8 cellular contexts compared by ENCODE assay signal in the genomic region with DNA sequence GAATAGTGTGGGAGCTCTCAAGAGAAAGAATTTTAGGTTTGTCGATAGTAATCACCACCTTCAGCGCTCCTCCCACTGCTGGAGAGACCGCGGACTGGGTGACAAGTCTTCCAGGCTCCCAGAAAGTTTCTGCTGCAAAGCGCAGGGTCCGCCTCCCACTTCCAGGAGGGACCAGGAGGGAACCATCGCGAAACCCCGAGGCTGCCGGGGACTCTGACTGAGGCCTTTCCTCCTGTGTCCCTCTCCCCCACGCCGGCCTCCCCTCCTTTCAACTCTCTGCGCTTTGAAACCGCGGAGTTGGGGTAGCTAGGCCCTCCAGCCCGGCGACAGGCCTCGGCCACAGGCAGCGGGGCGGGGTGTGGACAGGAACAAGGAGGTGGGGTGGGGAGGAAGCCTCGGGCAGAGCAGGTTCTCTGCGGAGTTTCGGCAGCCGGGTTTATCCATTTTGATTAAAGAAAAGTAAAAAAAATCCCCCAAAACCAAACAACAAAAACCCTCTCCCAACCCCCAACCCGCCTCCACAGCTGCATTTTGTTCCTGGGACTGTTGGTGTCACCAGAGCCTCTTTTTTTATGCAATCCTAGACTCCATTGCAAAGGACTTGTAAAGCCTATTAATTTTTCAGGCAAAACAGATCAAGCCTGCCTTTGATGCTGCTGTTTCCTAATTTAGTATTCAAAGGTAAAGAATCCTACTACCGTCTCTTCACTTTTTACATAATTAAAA. TPM values are rescaled to one million over a fixed set of nuclear protein-coding genes. Genes with fewer than 3 reads are reported as not detected.
DNase-seq lines count a peak whose midpoint lies in the region; ATAC-seq and TF ChIP-seq lines count a peak whose summit lies in the region.

No MANE protein-coding gene starts in this region.

- in situ Hi-C loops in Panc1 (cut with HindIII; ENCODE audit: low pct_unique_long_range_greater_than_20kb, low sequenced_read_pairs) = no loop called here

- H3K4me1 ChIP-seq in Panc1 (ENCODE audit: control insufficient read depth, insufficient read depth, low read length) = peaks cover 12% of the 10 kb centered on the region
- H3K4me1 ChIP-seq in neuronal stem cell (ENCODE audit: control insufficient read depth in 2 of 2, insufficient read depth in 1 of 2, low read depth in 1 of 2, low read length in 2 of 2) = peaks cover 24 to 59% of the 10 kb centered on the region in 2 donors
- H3K4me1 ChIP-seq in thymus (ENCODE audit: control insufficient read depth, insufficient read depth, low read length) = peaks cover 6% of the 10 kb centered on the region

- TF ChIP-seq CTCF in Panc1 (IDR thresholded peaks at IDR 0.05) = peak; percentile 46

- peak; percentile 55 for ATAC-seq in HG03135 (IDR thresholded peaks at IDR 0.05; ENCODE audit: unreplicated experiment)
- peak; percentile 79 for ATAC-seq in Panc1

- peak overlapping the region; percentile 37 for H3K27ac Mint-ChIP-seq in activated naive CD4-positive, alpha-beta T cell treated with anti-CD3 and anti-CD28 coated beads for 36 hours

- H3K4me2 ChIP-seq in neuronal stem cell (ENCODE audit: insufficient read depth, low read length, poor library complexity, severe bottlenecking) = peak overlapping the region; percentile 75

- H3K27ac ChIP-seq in Panc1 (ENCODE audit: low read length) = 0 out of 2 replicates have a peak overlapping the region, but pooled peaks have one; percentile 34
- peak overlapping the region; percentile 92 for H3K27ac ChIP-seq in neuronal stem cell (replicated peaks; ENCODE audit: low read length)
- H3K27ac ChIP-seq in thymus (ENCODE audit: low read depth) = peak overlapping the region; percentile 91

- peak overlapping the region; percentile 35 for H2BK120ac ChIP-seq in neuronal stem cell (ENCODE audit: low read depth, low read length)

- no peaks in the 10 kb centered on the region for H3K36me3 Mint-ChIP-seq in activated naive CD4-positive, alpha-beta T cell treated with anti-CD3 and anti-CD28 coated beads for 36 hours (ENCODE audit: low read depth)

- no peak overlapping the region for H3K14ac ChIP-seq in neuronal stem cell (ENCODE audit: low read length)

- no peaks in the 10 kb centered on the region for H3K27me3 ChIP-seq in Panc1 (ENCODE audit: control insufficient read depth, insufficient read depth, low read length)
- H3K27me3 ChIP-seq in neuronal stem cell (ENCODE audit: control insufficient read depth in 3 of 3, insufficient read depth in 3 of 3, low read depth in 1 of 3, low read length in 3 of 3) = no peaks in the 10 kb centered on the region
- no peaks in the 10 kb centered on the region for H3K27me3 ChIP-seq in thymus (ENCODE audit: control insufficient read depth, insufficient read depth)

- peak overlapping the region; percentile 91 for H2BK5ac ChIP-seq in neuronal stem cell (ENCODE audit: low read length)

- H3K27me3 Mint-ChIP-seq in activated naive CD4-positive, alpha-beta T cell treated with anti-CD3 and anti-CD28 coated beads for 36 hours (ENCODE audit: low read depth) = no peaks in the 10 kb centered on the region

- H3K4me3 ChIP-seq in Panc1 (ENCODE audit: low read depth in 2 of 2, low read length in 2 of 2) (peak overlapping the region; percentile 23 to 35), neuronal stem cell (ENCODE audit: low read length in 2 of 2) (peak overlapping the region; percentile 43 to 57), thymus (ENCODE audit: low read length) (peak overlapping the region; percentile 58)

- no peaks in the 10 kb centered on the region for H3K36me3 ChIP-seq in Panc1 (ENCODE audit: control insufficient read depth, insufficient read depth, low read length)
- H3K36me3 ChIP-seq in neuronal stem cell (replicated peaks in 1 of 2; ENCODE audit: control insufficient read depth in 2 of 2, insufficient read depth in 2 of 2, low read length in 2 of 2) = no peaks in the 10 kb centered on the region
- no peaks in the 10 kb centered on the region for H3K36me3 ChIP-seq in thymus (ENCODE audit: control insufficient read depth, insufficient read depth)

- BruUV-seq in Panc1 (replicated peaks; lab: Mats Ljungman, UMichigan) = no TSS peak

- H3K4me1 Mint-ChIP-seq in activated naive CD4-positive, alpha-beta T cell treated with anti-CD3 and anti-CD28 coated beads for 36 hours (ENCODE audit: low read depth) = peaks cover 42% of the 10 kb centered on the region

- peak overlapping the region; percentile 95 for H2AK5ac ChIP-seq in neuronal stem cell (ENCODE audit: low read depth, low read length)

- H2BK12ac ChIP-seq in neuronal stem cell (ENCODE audit: low read length) = peak overlapping the region; percentile 33

- H4K8ac ChIP-seq in neuronal stem cell (ENCODE audit: low read depth, low read length) = no peak overlapping the region

- H3K18ac ChIP-seq in neuronal stem cell (ENCODE audit: low read length) = peak overlapping the region; percentile 95

- H3K9ac ChIP-seq in neuronal stem cell (ENCODE audit: low read depth, low read length, poor library complexity) = peak overlapping the region; percentile 98

- H4K91ac ChIP-seq in neuronal stem cell (ENCODE audit: low read depth, low read length, poor library complexity) = no peak overlapping the region

- H3K9me3 ChIP-seq in Panc1 (ENCODE audit: control insufficient read depth, insufficient read depth, low read depth, low read length) = no peaks in the 10 kb centered on the region
- no peaks in the 10 kb centered on the region for H3K9me3 ChIP-seq in neuronal stem cell (replicated peaks in 1 of 2; ENCODE audit: control insufficient read depth in 2 of 2, insufficient read depth in 1 of 2, low read depth in 1 of 2, low read length in 2 of 2)
- no peaks in the 10 kb centered on the region for H3K9me3 ChIP-seq in thymus (ENCODE audit: control insufficient read depth)

- peak overlapping the region; percentile 67 for H3K4me3 Mint-ChIP-seq in activated naive CD4-positive, alpha-beta T cell treated with anti-CD3 and anti-CD28 coated beads for 36 hours

- H2AFZ ChIP-seq in neuronal stem cell (ENCODE audit: low read length) = peak overlapping the region; percentile 82

- H3K9me3 Mint-ChIP-seq in activated naive CD4-positive, alpha-beta T cell treated with anti-CD3 and anti-CD28 coated beads for 36 hours = no peaks in the 10 kb centered on the region

- peak overlapping the region; percentile 14 for H2BK15ac ChIP-seq in neuronal stem cell (ENCODE audit: low read length)

- WGBS in neuronal stem cell (ENCODE audit: extremely low coverage in 2 of 2, insufficient read length in 2 of 2, insufficient replicate concordance in 1 of 2), 2 donors = no CpG with 5 or more reads among the region's 26 CpGs
- WGBS in thymus = 2% methylated on average over 26 of the region's 26 CpGs

- no peak overlapping the region for H3K4ac ChIP-seq in neuronal stem cell (ENCODE audit: low read length)

- peak overlapping the region; percentile 4 for H3K23ac ChIP-seq in neuronal stem cell (ENCODE audit: low read depth, low read length, poor library complexity)

- DNase-seq in NCI-H1417 (lab: John Stamatoyannopoulos, UW) (peak; percentile 75 to 97 (median 97)), NCI-H1417 treated with DMSO at 0.1 percent for 48 hours (lab: John Stamatoyannopoulos, UW) (no peak), Panc1 (ENCODE audit: low read depth, low spot score) (no peak), glomerular visceral epithelial cell (ENCODE audit: extremely low spot score) (peak; percentile 59), neuronal stem cell (ENCODE audit: low spot score) (peak; percentile 65)
- peak; percentile 84 for DNase-seq in activated naive CD4-positive, alpha-beta T cell treated with anti-CD3 and anti-CD28 coated beads for 36 hours

- CTCF ChIA-PET in Panc1 (lab: Charles Lee) = interaction anchor here (0.7 kb wide), 1 partner anchor 1012 kb away, joined by 4 read pairs; no protein-coding TSS in a partner anchor
- CTCF ChIA-PET in activated naive CD4-positive, alpha-beta T cell treated with anti-CD3 and anti-CD28 coated beads for 36 hours (lab: Charles Lee) = interaction anchor here (0.8 to 4.1 kb wide), 11 partner anchors 11 to 914 kb away, joined by 3 to 22 read pairs (median 3); no protein-coding TSS in a partner anchor

- POLR2A ChIA-PET in Panc1 (lab: Charles Lee) = no interaction called here

- intact Hi-C loops in Panc1 (cut with micrococcal nuclease; ENCODE audit: unreplicated experiment) = loop anchor here (5.0 to 10.0 kb wide), 4 partner anchors 246 to 856 kb away; no protein-coding TSS in a partner anchor
- intact Hi-C loops in activated naive CD4-positive, alpha-beta T cell treated with anti-CD3 and anti-CD28 coated beads for 36 hours (cut with micrococcal nuclease) = loop anchor here (1.0 to 10.0 kb wide), 6 partner anchors 371 to 1969 kb away; no protein-coding TSS in a partner anchor

- no peaks in the 10 kb centered on the region for H3K79me1 ChIP-seq in neuronal stem cell (ENCODE audit: low read depth, low read length)

RNA-seq across cellular contexts. Expression of a gene that starts 51.9 kb away (rescaled TPM):
- 2.5 TPM for total RNA-seq in Panc1 (2021; ENCODE audit: unreplicated experiment)
- 3.0 TPM for polyA plus RNA-seq in Panc1 (2012; ENCODE audit: insufficient read length)
- 1 to 10 TPM; 5.1 to 5.5 TPM for total RNA-seq in activated naive CD4-positive, alpha-beta T cell treated with anti-CD3 and anti-CD28 coated beads for 36 hours
- polyA plus RNA-seq in neuronal stem cell (2013, experiment 1 of 2) = 15.5 TPM
- 14.1 TPM for polyA plus RNA-seq in neuronal stem cell (2013, experiment 2 of 2)
- polyA plus RNA-seq in thymus = 9.0 TPM

Comparison
In these comparisons a context has a peak if more than half of its experiments do, and no peak if none do; other contexts are left out.
1. DNase-seq: peak in NCI-H1417 (3 of 3), activated naive CD4-positive, alpha-beta T cell treated with anti-CD3 and anti-CD28 coated beads for 36 hours (single experiment), glomerular visceral epithelial cell (single experiment) and neuronal stem cell (single experiment); none in NCI-H1417 treated with DMSO at 0.1 percent for 48 hours (single experiment) and Panc1 (single experiment).
2. H3K27ac ChIP-seq: peak in every context shown above with its lines; median percentile 92 in neuronal stem cell; 91 in thymus; 34 in Panc1.
3. Peak in every context shown above with its lines, with median percentiles within 50 percentile points of each other: H3K4me3 ChIP-seq.